In genomic region chr17:81513669-81514484, GRCh38 we compare ENCODE assay signal across 8 cellular contexts. TPM values are rescaled to one million over a fixed set of nuclear protein-coding genes. Genes with fewer than 3 reads are reported as not detected.
DNase-seq lines count a peak whose midpoint lies in the region; ATAC-seq, FAIRE-seq and TF ChIP-seq lines count a peak whose summit lies in the region.

No MANE protein-coding gene starts in this region.

- H3K27me3 ChIP-seq in Karpas-422 (ENCODE audit: low read length) (no peaks in the 10 kb centered on the region), WERI-Rb-1 (ENCODE audit: insufficient read depth, low read depth, severe bottlenecking) (no peaks in the 10 kb centered on the region), dorsolateral prefrontal cortex (peaks cover 0 to 11% (median under 1%) of the 10 kb centered on the region in 45 donors), liver (ENCODE audit: control insufficient read depth in 4 of 4, insufficient read depth in 4 of 4, low read length in 3 of 4) (no peaks in the 10 kb centered on the region)

- peaks cover 48% of the 10 kb centered on the region for H3K36me3 Mint-ChIP-seq in stimulated activated memory B cell treated with anti-CD40 and anti-IgM and Interleukin-4, amounts not matched to agents 10 μg/mL and 1 μg/mL and 100 μg/mL, for 72 hours

- H3K27ac ChIP-seq in Karpas-422 (ENCODE audit: low read length) (peak overlapping the region; percentile 93), WERI-Rb-1 (peak overlapping the region; percentile 95), dorsolateral prefrontal cortex (peak overlapping the region; percentile 88 to 100 (median 99)), liver (ENCODE audit: low read depth in 1 of 2, low read length in 2 of 2) (peak overlapping the region; percentile 71 to 98)

- WGBS in liver: 5% methylated on average over 70 of the region's 70 CpGs

- peak overlapping the region; percentile 68 for H3K4me3 ChIP-seq in Karpas-422 (ENCODE audit: low read length)
- H3K4me3 ChIP-seq in WERI-Rb-1 (ENCODE audit: low read depth, low read length): peak overlapping the region; percentile 83
- H3K4me3 ChIP-seq in dorsolateral prefrontal cortex: peak overlapping the region; percentile 75 to 100 (median 93)
- peak overlapping the region; percentile 48 to 78 (median 69) for H3K4me3 ChIP-seq in liver (ENCODE audit: low read depth in 1 of 3, low read length in 3 of 3)

- peak overlapping the region; percentile 94 for H3K4me2 ChIP-seq in Karpas-422 (ENCODE audit: low read depth, low read length, poor library complexity, severe bottlenecking)

- H3K4me3 Mint-ChIP-seq in stimulated activated memory B cell treated with anti-CD40 and anti-IgM and Interleukin-4, amounts not matched to agents 10 μg/mL and 1 μg/mL and 100 μg/mL, for 72 hours: peak overlapping the region; percentile 92

- intact Hi-C loops in dorsolateral prefrontal cortex (cut with DNase I): loop anchor here (2.0 to 5.0 kb wide), 2 partner anchors 38 to 39 kb away; partner anchors contain the start of gene FAAP100 (in 2 of the 2)

- no peak for FAIRE-seq in H54 (lab: Jason Lieb, UNC)

- H3K79me2 ChIP-seq in Karpas-422 (ENCODE audit: low read length): peaks cover 11% of the 10 kb centered on the region

- H3K27ac Mint-ChIP-seq in stimulated activated memory B cell treated with anti-CD40 and anti-IgM and Interleukin-4, amounts not matched to agents 10 μg/mL and 1 μg/mL and 100 μg/mL, for 72 hours: peak overlapping the region; percentile 92

- TF ChIP-seq CTCF in WERI-Rb-1 (IDR thresholded peaks at IDR 0.05; ENCODE audit: low read depth, low read length): no peak
- peak in 2 of 56 donors; percentile 6 to 7 for TF ChIP-seq CTCF in dorsolateral prefrontal cortex (IDR thresholded peaks at IDR 0.05 in 54 of 56, conservative IDR thresholded peaks at IDR 0.05 in 2 of 56; ENCODE audit: low read depth in 1 of 56, partially characterized antibody in 56 of 56)
- no peak for TF ChIP-seq CTCF in liver (IDR thresholded peaks at IDR 0.05; ENCODE audit: low read depth, low read length, missing input control)

- peaks cover 63% of the 10 kb centered on the region for H3K4me1 Mint-ChIP-seq in stimulated activated memory B cell treated with anti-CD40 and anti-IgM and Interleukin-4, amounts not matched to agents 10 μg/mL and 1 μg/mL and 100 μg/mL, for 72 hours

- ATAC-seq in stimulated activated memory B cell treated with anti-CD40 and anti-IgM and Interleukin-4, amounts not matched to agents 10 μg/mL and 1 μg/mL and 100 μg/mL, for 72 hours: no peak
- no peak for ATAC-seq in GM21528 (IDR thresholded peaks at IDR 0.05; ENCODE audit: low FRiP score, unreplicated experiment)

- H2AFZ ChIP-seq in Karpas-422 (ENCODE audit: low read length): no peak overlapping the region

- DNase-seq in Karpas-422 (peak; percentile 79), WERI-Rb-1 (peak; percentile 82), dorsolateral prefrontal cortex (peak in 7 of 10 donors; percentile 45 to 74 (median 61)), H54 (ENCODE audit: insufficient read length, low spot score) (no peak)

- no peak; the same call in 1 of the 2 replicates for TF ChIP-seq POLR2A in H54 (IDR thresholded peaks at IDR 0.05; ENCODE audit: low read depth, low read length)

- peak overlapping the region; percentile 92 for H3K9ac ChIP-seq in ES-I3 (ENCODE audit: low read depth, low read length)
- H3K9ac ChIP-seq in Karpas-422 (ENCODE audit: low read length): peak overlapping the region; percentile 90
- H3K9ac ChIP-seq in liver (ENCODE audit: low read depth in 1 of 2, low read length in 2 of 2): peak overlapping the region; percentile 75 to 85

- no peaks in the 10 kb centered on the region for H3K27me3 Mint-ChIP-seq in stimulated activated memory B cell treated with anti-CD40 and anti-IgM and Interleukin-4, amounts not matched to agents 10 μg/mL and 1 μg/mL and 100 μg/mL, for 72 hours

- no peak for TF ChIP-seq RAD21 in liver (IDR thresholded peaks at IDR 0.05)

- H3K36me3 ChIP-seq in ES-I3 (ENCODE audit: insufficient read depth, low read length): peaks cover 33% of the 10 kb centered on the region
- peaks cover 27% of the 10 kb centered on the region for H3K36me3 ChIP-seq in Karpas-422 (ENCODE audit: insufficient read depth, low read length)
- peaks cover 35% of the 10 kb centered on the region for H3K36me3 ChIP-seq in WERI-Rb-1
- H3K36me3 ChIP-seq in liver (ENCODE audit: control insufficient read depth in 4 of 4, insufficient read depth in 3 of 4, low read depth in 1 of 4, low read length in 3 of 4): peaks cover 3 to 21% (median 13%) of the 10 kb centered on the region in 4 donors

- H3K9me3 Mint-ChIP-seq in stimulated activated memory B cell treated with anti-CD40 and anti-IgM and Interleukin-4, amounts not matched to agents 10 μg/mL and 1 μg/mL and 100 μg/mL, for 72 hours: no peaks in the 10 kb centered on the region

- peaks cover 28% of the 10 kb centered on the region for H4K20me1 ChIP-seq in Karpas-422 (ENCODE audit: insufficient read depth, low read depth, low read length)

- no peaks in the 10 kb centered on the region for H3K9me2 ChIP-seq in Karpas-422 (replicated peaks; ENCODE audit: insufficient read depth, low read length)

- H3K4me1 ChIP-seq in ES-I3 (ENCODE audit: insufficient read depth, low read length) (peaks cover 21% of the 10 kb centered on the region; the same call in 1 of the 2 replicates), Karpas-422 (ENCODE audit: low read length) (peaks cover 69% of the 10 kb centered on the region), liver (ENCODE audit: control insufficient read depth in 4 of 4, insufficient read depth in 4 of 4, low read length in 3 of 4) (peaks cover 9 to 47% (median 25%) of the 10 kb centered on the region in 4 donors)

- H3K9me3 ChIP-seq in ES-I3 (ENCODE audit: control insufficient read depth, insufficient read depth, low read length): peaks cover 4% of the 10 kb centered on the region; the same call in 1 of the 2 replicates
- H3K9me3 ChIP-seq in Karpas-422 (ENCODE audit: low read length): no peaks in the 10 kb centered on the region
- no peaks in the 10 kb centered on the region for H3K9me3 ChIP-seq in WERI-Rb-1 (ENCODE audit: severe bottlenecking)
- no peaks in the 10 kb centered on the region for H3K9me3 ChIP-seq in liver (ENCODE audit: control insufficient read depth in 4 of 4, low read length in 3 of 4)

TF ChIP-seq in liver, 16 proteins besides CTCF, POLR2A, EP300 and RAD21:
- TF ChIP-seq GABPA (IDR thresholded peaks at IDR 0.05 in 1 of 2, conservative IDR thresholded peaks at IDR 0.05 in 1 of 2): no peak
- TF ChIP-seq HNF4A (conservative IDR thresholded peaks at IDR 0.05): no peak
- TF ChIP-seq MAX (IDR thresholded peaks at IDR 0.05): no peak
- TF ChIP-seq FOXA2 (IDR thresholded peaks at IDR 0.05): no peak
- TF ChIP-seq RXRA (IDR thresholded peaks at IDR 0.05): no peak
- peak; percentile 24 for TF ChIP-seq SP1 (IDR thresholded peaks at IDR 0.05)
- TF ChIP-seq, protein P1, sequence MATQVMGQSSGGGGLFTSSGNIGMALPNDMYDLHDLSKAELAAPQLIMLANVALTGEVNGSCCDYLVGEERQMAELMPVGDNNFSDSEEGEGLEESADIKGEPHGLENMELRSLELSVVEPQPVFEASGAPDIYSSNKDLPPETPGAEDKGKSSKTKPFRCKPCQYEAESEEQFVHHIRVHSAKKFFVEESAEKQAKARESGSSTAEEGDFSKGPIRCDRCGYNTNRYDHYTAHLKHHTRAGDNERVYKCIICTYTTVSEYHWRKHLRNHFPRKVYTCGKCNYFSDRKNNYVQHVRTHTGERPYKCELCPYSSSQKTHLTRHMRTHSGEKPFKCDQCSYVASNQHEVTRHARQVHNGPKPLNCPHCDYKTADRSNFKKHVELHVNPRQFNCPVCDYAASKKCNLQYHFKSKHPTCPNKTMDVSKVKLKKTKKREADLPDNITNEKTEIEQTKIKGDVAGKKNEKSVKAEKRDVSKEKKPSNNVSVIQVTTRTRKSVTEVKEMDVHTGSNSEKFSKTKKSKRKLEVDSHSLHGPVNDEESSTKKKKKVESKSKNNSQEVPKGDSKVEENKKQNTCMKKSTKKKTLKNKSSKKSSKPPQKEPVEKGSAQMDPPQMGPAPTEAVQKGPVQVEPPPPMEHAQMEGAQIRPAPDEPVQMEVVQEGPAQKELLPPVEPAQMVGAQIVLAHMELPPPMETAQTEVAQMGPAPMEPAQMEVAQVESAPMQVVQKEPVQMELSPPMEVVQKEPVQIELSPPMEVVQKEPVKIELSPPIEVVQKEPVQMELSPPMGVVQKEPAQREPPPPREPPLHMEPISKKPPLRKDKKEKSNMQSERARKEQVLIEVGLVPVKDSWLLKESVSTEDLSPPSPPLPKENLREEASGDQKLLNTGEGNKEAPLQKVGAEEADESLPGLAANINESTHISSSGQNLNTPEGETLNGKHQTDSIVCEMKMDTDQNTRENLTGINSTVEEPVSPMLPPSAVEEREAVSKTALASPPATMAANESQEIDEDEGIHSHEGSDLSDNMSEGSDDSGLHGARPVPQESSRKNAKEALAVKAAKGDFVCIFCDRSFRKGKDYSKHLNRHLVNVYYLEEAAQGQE (IDR thresholded peaks at IDR 0.05): no peak

RNA-seq across cellular contexts. Expression of gene ACTG1, which starts 1.3 kb away (rescaled TPM):
- total RNA-seq in Karpas-422 (2014; rRNA removed; shearing (Covaris generic); ENCODE audit: low replicate concordance): 2,634 and 2,913 TPM in 2 replicates
- total RNA-seq in dorsolateral prefrontal cortex: 1,000 to 10,000 TPM in 85 of 120 experiments, 100 to 1,000 TPM in 35; 558 to 1,589 (median 1,117) TPM
- total RNA-seq in liver: 1,000 to 10,000 TPM; 1,434 to 1,699 TPM
- polyA plus RNA-seq in liver: 1,000 to 10,000 TPM in 1 of 2 donors, 100 to 1,000 TPM in 1; 347 to 1,129 TPM

RNA-seq across cellular contexts. Expression of gene FSCN2, which starts 14.3 kb away (rescaled TPM):
- 0.63 and 1.2 TPM in 2 replicates for total RNA-seq in Karpas-422 (2014; rRNA removed; shearing (Covaris generic); ENCODE audit: low replicate concordance)
- 1 to 10 TPM in 111 of 120 experiments, under 1 TPM in 9; 0.52 to 5.1 (median 2.0) TPM for total RNA-seq in dorsolateral prefrontal cortex
- under 1 TPM; 0.09 to 0.42 TPM for total RNA-seq in liver
- polyA plus RNA-seq in liver: not detected

RNA-seq across cellular contexts. Expression of gene FAAP100, which starts 38.3 kb away (rescaled TPM):
- 14.8 and 30.9 TPM in 2 replicates for total RNA-seq in Karpas-422 (2014; rRNA removed; shearing (Covaris generic); ENCODE audit: low replicate concordance)
- 10 to 100 TPM; 11.9 to 29.9 (median 19.3) TPM for total RNA-seq in dorsolateral prefrontal cortex
- total RNA-seq in liver: 10 to 100 TPM in 1 of 2 donors, 1 to 10 TPM in 1; 8.7 to 10.6 TPM
- 10 to 100 TPM in 1 of 2 donors, 1 to 10 TPM in 1; 8.1 to 14.7 TPM for polyA plus RNA-seq in liver
